In genomic region chr11:104968365-104968855, GRCh38 we compare ENCODE assay signal across 9 cellular contexts. TPM values are rescaled to one million over a fixed set of nuclear protein-coding genes. Genes with fewer than 3 reads are reported as not detected.
A peak's percentile ranks its signal among the peaks of the same experiment; 100 is the strongest.
DNase-seq lines count a peak whose midpoint lies in the region; ATAC-seq and TF ChIP-seq lines count a peak whose summit lies in the region.
"Had no signal": no experiment of that assay in that cellular context is flagged by ENCODE, and none has a peak within 500 bp of the region (broad histone marks: within the 10 kb centered on the region; RNA-seq: fewer than 3 reads in every experiment).

Gene CASP4, minus strand, starts transcription at chr11:104968574. Its CDS starts 49 bp downstream, at chr11:104968525.

- peak within 1 kb of the TSS; percentile 48 to 63 (median 54) for H3K4me3 ChIP-seq in Peyer's patch
- peak within 1 kb of the TSS; percentile 48 for H3K4me3 ChIP-seq in lung
- H3K4me3 ChIP-seq: cardiac muscle cell had no signal

- H3K27me3 ChIP-seq in Peyer's patch = no peaks in the 10 kb centered on the region
- H3K27me3 ChIP-seq in lung (ENCODE audit: control insufficient read depth, insufficient read depth) = no peaks in the 10 kb centered on the region
- H3K27me3 ChIP-seq: cardiac muscle cell had no signal

- H3K9me3 ChIP-seq in Peyer's patch (no peaks in the 10 kb centered on the region), lung (ENCODE audit: control insufficient read depth in 2 of 2, insufficient read depth in 1 of 2, low read length in 1 of 2) (no peaks in the 10 kb centered on the region)

- peaks cover 7% of the 10 kb centered on the region for H3K36me3 Mint-ChIP-seq in type B pancreatic cell

- H3K4me3 Mint-ChIP-seq in type B pancreatic cell = peak within 1 kb of the TSS; percentile 86

- DNase-seq in DMS153 treated with DMSO at 0.1 percent for 48 hours (lab: John Stamatoyannopoulos, UW; ENCODE audit: unreplicated experiment) (peak; percentile 71), Peyer's patch (peak in 1 of 3 donors; percentile 53), lung (ENCODE audit: low spot score) (peak; percentile 45), type B pancreatic cell (ENCODE audit: extremely low spot score, unreplicated experiment) (no peak), middle frontal gyrus (ENCODE audit: extremely low spot score, low spot score) (no peak)

- peak within 1 kb of the TSS; percentile 93 for H3K27ac Mint-ChIP-seq in type B pancreatic cell

- 0 to 1% methylated on average over 4 of the region's 4 CpGs for WGBS in lung, 2 donors

- peaks cover 9% of the 10 kb centered on the region for H3K9me3 Mint-ChIP-seq in type B pancreatic cell

- TF ChIP-seq CTCF in Peyer's patch (IDR thresholded peaks at IDR 0.05) (peak in 1 of 6 experiments; percentile 12), lung (IDR thresholded peaks at IDR 0.05; ENCODE audit: control extremely low read depth, extremely low read depth) (no peak), type B pancreatic cell (conservative IDR thresholded peaks at IDR 0.05) (no peak)

- H3K36me3 ChIP-seq in Peyer's patch (no peaks in the 10 kb centered on the region), lung (ENCODE audit: control insufficient read depth in 2 of 2, insufficient read depth in 2 of 2, low read length in 2 of 2) (no peaks in the 10 kb centered on the region)
- H3K36me3 ChIP-seq: cardiac muscle cell had no signal

- ATAC-seq in GM19351 (IDR thresholded peaks at IDR 0.05; ENCODE audit: unreplicated experiment) (peak; percentile 87), HG03457 (IDR thresholded peaks at IDR 0.05; ENCODE audit: unreplicated experiment) (peak; percentile 83), lung (ENCODE audit: insufficient read depth, low FRiP score) (peak; percentile 92)

- H3K27ac ChIP-seq in Peyer's patch = peak within 1 kb of the TSS; percentile 75 to 88 (median 79)
- peak within 1 kb of the TSS; percentile 10 for H3K27ac ChIP-seq in cingulate gyrus (ENCODE audit: low read depth, low read length)
- peak within 1 kb of the TSS; percentile 85 to 90 for H3K27ac ChIP-seq in lung (ENCODE audit: low read depth in 1 of 2, low read length in 1 of 2)
- H3K27ac ChIP-seq: cardiac muscle cell had no signal

- peak; percentile 54 to 76 for TF ChIP-seq POLR2A in Peyer's patch (IDR thresholded peaks at IDR 0.05)

- H3K4me1 ChIP-seq in Peyer's patch (peaks cover 0 to 23% (median 5%) of the 10 kb centered on the region in 4 donors), lung (ENCODE audit: control insufficient read depth in 2 of 2, insufficient read depth in 2 of 2, low read length in 2 of 2) (peaks cover 0 to 4% of the 10 kb centered on the region in 2 donors)

- no peaks in the 10 kb centered on the region for H3K27me3 Mint-ChIP-seq in type B pancreatic cell

- H3K4me1 Mint-ChIP-seq in type B pancreatic cell (ENCODE audit: unreplicated experiment) = peaks cover 20% of the 10 kb centered on the region

RNA-seq across cellular contexts. Expression of gene CASP4, which starts in this region (rescaled TPM):
- total RNA-seq in Peyer's patch = 100 to 1,000 TPM; 108 to 136 (median 123) TPM
- total RNA-seq in lung = 100 to 1,000 TPM in 1 of 2 donors, 10 to 100 TPM in 1; 63.0 to 154 TPM
- polyA plus RNA-seq in lung = 100 to 1,000 TPM; 104 to 188 TPM
- total RNA-seq in type B pancreatic cell (ENCODE audit: low replicate concordance) = 18.4 and 50.3 TPM in 2 replicates
- total RNA-seq: cardiac muscle cell had no signal

Comparison
In these comparisons a context has a peak if more than half of its experiments do, and no peak if none do; other contexts are left out.
1. DNase-seq: peak in DMS153 treated with DMSO at 0.1 percent for 48 hours (single experiment) and lung (single experiment); none in type B pancreatic cell (single experiment) and middle frontal gyrus (single experiment).
2. H3K27ac ChIP-seq: peak in every context shown above with its lines; median percentile 88 in lung; 79 in Peyer's patch; 10 in cingulate gyrus.
3. Peak in every context shown above with its lines, with median percentiles within 50 percentile points of each other: ATAC-seq.